1 cellular context compared by ENCODE assay signal in the genomic region with DNA sequence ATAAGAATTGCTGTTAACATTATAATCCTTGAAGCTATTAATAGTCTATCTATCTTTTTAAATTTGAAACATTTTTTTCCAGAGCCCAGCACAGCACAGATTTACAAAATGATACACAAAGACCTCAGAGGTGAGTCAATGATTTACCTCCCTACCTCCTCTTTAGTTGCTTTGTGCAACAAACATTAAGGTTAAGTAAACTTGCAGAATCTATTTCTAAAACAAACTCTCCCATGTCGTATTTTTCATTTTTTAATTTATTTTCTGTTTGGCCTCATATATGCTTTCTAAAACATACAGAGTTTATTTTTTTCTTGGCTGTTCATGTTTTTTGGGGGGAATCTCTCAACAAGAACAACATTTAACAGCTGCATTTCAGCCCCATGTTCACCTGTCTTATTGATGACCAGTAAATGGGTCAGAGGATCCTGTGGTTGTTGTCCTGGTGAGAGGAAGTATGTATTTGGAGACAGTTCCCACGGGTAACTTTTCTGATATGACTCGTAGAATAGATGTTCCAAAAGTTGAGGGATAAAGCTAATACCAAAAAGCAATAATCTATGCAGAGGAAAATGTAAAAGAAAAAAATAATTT.
TF ChIP-seq lines count a peak whose summit lies in the region.

No MANE protein-coding gene starts in this region.

TF ChIP-seq in liver, 16 proteins besides CTCF, POLR2A, EP300 and RAD21 (continued from another document):
- TF ChIP-seq, protein P1, sequence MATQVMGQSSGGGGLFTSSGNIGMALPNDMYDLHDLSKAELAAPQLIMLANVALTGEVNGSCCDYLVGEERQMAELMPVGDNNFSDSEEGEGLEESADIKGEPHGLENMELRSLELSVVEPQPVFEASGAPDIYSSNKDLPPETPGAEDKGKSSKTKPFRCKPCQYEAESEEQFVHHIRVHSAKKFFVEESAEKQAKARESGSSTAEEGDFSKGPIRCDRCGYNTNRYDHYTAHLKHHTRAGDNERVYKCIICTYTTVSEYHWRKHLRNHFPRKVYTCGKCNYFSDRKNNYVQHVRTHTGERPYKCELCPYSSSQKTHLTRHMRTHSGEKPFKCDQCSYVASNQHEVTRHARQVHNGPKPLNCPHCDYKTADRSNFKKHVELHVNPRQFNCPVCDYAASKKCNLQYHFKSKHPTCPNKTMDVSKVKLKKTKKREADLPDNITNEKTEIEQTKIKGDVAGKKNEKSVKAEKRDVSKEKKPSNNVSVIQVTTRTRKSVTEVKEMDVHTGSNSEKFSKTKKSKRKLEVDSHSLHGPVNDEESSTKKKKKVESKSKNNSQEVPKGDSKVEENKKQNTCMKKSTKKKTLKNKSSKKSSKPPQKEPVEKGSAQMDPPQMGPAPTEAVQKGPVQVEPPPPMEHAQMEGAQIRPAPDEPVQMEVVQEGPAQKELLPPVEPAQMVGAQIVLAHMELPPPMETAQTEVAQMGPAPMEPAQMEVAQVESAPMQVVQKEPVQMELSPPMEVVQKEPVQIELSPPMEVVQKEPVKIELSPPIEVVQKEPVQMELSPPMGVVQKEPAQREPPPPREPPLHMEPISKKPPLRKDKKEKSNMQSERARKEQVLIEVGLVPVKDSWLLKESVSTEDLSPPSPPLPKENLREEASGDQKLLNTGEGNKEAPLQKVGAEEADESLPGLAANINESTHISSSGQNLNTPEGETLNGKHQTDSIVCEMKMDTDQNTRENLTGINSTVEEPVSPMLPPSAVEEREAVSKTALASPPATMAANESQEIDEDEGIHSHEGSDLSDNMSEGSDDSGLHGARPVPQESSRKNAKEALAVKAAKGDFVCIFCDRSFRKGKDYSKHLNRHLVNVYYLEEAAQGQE (IDR thresholded peaks at IDR 0.05) = peak; percentile 53
- no peak for TF ChIP-seq TAF1 (conservative IDR thresholded peaks at IDR 0.05)
- peak; percentile 30 for TF ChIP-seq YY1 (IDR thresholded peaks at IDR 0.05)
- peak; percentile 65 for TF ChIP-seq FOXA2 (IDR thresholded peaks at IDR 0.05)
- no peak for TF ChIP-seq GABPA (IDR thresholded peaks at IDR 0.05 in 1 of 2, conservative IDR thresholded peaks at IDR 0.05 in 1 of 2)
- TF ChIP-seq SP1 (IDR thresholded peaks at IDR 0.05) = peak; percentile 68
